ENCODE assay signal across 13 cellular contexts in the genomic region with DNA sequence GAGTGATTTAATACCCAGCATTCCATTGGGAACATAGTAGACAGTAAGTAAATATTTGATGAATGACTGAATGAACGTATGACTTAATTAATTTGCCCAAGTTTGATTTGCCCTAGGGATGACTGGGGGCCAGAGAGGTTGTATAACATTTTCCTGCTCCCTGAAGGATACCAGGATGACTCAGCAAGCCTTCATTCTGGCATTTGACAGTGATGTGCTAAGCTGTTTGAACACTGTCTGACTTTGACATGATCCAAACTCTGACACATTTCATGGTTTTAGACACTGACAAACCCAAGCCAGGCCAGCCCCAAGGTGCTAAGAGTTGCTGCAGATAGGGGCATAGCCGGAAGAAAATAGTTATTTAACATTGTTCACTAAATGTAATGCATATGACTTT. TPM values are rescaled to one million over a fixed set of nuclear protein-coding genes. Genes with fewer than 3 reads are reported as not detected.
DNase-seq lines count a peak whose midpoint lies in the region; ATAC-seq and TF ChIP-seq lines count a peak whose summit lies in the region.
"Had no signal": no experiment of that assay in that cellular context is flagged by ENCODE, and none has a peak within 500 bp of the region (broad histone marks: within the 10 kb centered on the region; RNA-seq: fewer than 3 reads in every experiment).

No MANE protein-coding gene starts in this region.

- ATAC-seq in HG03175 (IDR thresholded peaks at IDR 0.05; ENCODE audit: unreplicated experiment) (no peak), HG02642 (IDR thresholded peaks at IDR 0.05; ENCODE audit: poor library complexity, unreplicated experiment) (no peak), T-helper 17 cell (no peak)
- ATAC-seq: activated T-cell treated with anti-CD3 and anti-CD28 coated beads, Interleukin-2, amount 50 U/mL, for 4 hours had no signal

- H3K27me3 Mint-ChIP-seq in activated T-helper 1 cell treated with anti-CD3 and anti-CD28 coated beads, Interleukin-12 subunit alpha, Interleukin-12 subunit beta, Interleukin-2, Interleukin-4 antibody, amounts not matched to agents 30 ng/mL and 10 ng/mL and 1 ng/mL, durations not matched to agents 14 hours and 24 hours and 36 hours (ENCODE audit: insufficient read depth), result no peaks in the 10 kb centered on the region
- no peaks in the 10 kb centered on the region for H3K27me3 Mint-ChIP-seq in T-helper 17 cell

- no peak for TF ChIP-seq CTCF in AG10803 (conservative IDR thresholded peaks at IDR 0.05; ENCODE audit: low read length)

- peak; percentile 21 for DNase-seq in AG10803 (ENCODE audit: low read depth)
- DNase-seq in HPDE6-E6E7 (ENCODE audit: extremely low spot score), result peak; percentile 37
- DNase-seq in astrocyte of the hippocampus (ENCODE audit: low read depth, low spot score), result peak; percentile 42
- peak; percentile 86 for DNase-seq in kidney tubule cell (ENCODE audit: low spot score)
- no peak for DNase-seq in activated T-helper 1 cell treated with anti-CD3 and anti-CD28 coated beads, Interleukin-12 subunit alpha, Interleukin-12 subunit beta, Interleukin-2, Interleukin-4 antibody, amounts not matched to agents 30 ng/mL and 10 ng/mL and 1 ng/mL, durations not matched to agents 14 hours and 24 hours and 36 hours (ENCODE audit: low spot score)
- DNase-seq in T-helper 17 cell, result no peak
- DNase-seq: activated T-cell treated with anti-CD3 and anti-CD28 coated beads, Interleukin-2, amount 50 U/mL, for 4 hours; anterior cingulate cortex; DMS79; dorsolateral prefrontal cortex; NCI-H748 treated with DMSO at 0.1 percent for 48 hours had no signal

- peaks cover 10% of the 10 kb centered on the region for H3K4me1 Mint-ChIP-seq in activated T-helper 1 cell treated with anti-CD3 and anti-CD28 coated beads, Interleukin-12 subunit alpha, Interleukin-12 subunit beta, Interleukin-2, Interleukin-4 antibody, amounts not matched to agents 30 ng/mL and 10 ng/mL and 1 ng/mL, durations not matched to agents 14 hours and 24 hours and 36 hours (ENCODE audit: low read depth)
- H3K4me1 Mint-ChIP-seq in T-helper 17 cell, result peaks cover 6% of the 10 kb centered on the region

- no peak overlapping the region for H3K4me3 Mint-ChIP-seq in activated T-helper 1 cell treated with anti-CD3 and anti-CD28 coated beads, Interleukin-12 subunit alpha, Interleukin-12 subunit beta, Interleukin-2, Interleukin-4 antibody, amounts not matched to agents 30 ng/mL and 10 ng/mL and 1 ng/mL, durations not matched to agents 14 hours and 24 hours and 36 hours
- no peak overlapping the region for H3K4me3 Mint-ChIP-seq in T-helper 17 cell
- H3K4me3 Mint-ChIP-seq: activated T-cell treated with anti-CD3 and anti-CD28 coated beads, Interleukin-2, amount 50 U/mL, for 4 hours had no signal

- no peak overlapping the region for H3K27ac Mint-ChIP-seq in activated T-helper 1 cell treated with anti-CD3 and anti-CD28 coated beads, Interleukin-12 subunit alpha, Interleukin-12 subunit beta, Interleukin-2, Interleukin-4 antibody, amounts not matched to agents 30 ng/mL and 10 ng/mL and 1 ng/mL, durations not matched to agents 14 hours and 24 hours and 36 hours
- H3K27ac Mint-ChIP-seq in T-helper 17 cell, result no peak overlapping the region

- H3K9me3 Mint-ChIP-seq in activated T-helper 1 cell treated with anti-CD3 and anti-CD28 coated beads, Interleukin-12 subunit alpha, Interleukin-12 subunit beta, Interleukin-2, Interleukin-4 antibody, amounts not matched to agents 30 ng/mL and 10 ng/mL and 1 ng/mL, durations not matched to agents 14 hours and 24 hours and 36 hours, result no peaks in the 10 kb centered on the region
- H3K9me3 Mint-ChIP-seq: activated T-cell treated with anti-CD3 and anti-CD28 coated beads, Interleukin-2, amount 50 U/mL, for 4 hours had no signal

- no peak overlapping the region for H3K4me3 ChIP-seq in AG10803 (ENCODE audit: low read length)
- H3K4me3 ChIP-seq: dorsolateral prefrontal cortex had no signal

- intact Hi-C loops in activated T-helper 1 cell treated with anti-CD3 and anti-CD28 coated beads, Interleukin-12 subunit alpha, Interleukin-12 subunit beta, Interleukin-2, Interleukin-4 antibody, amounts not matched to agents 30 ng/mL and 10 ng/mL and 1 ng/mL, durations not matched to agents 14 hours and 24 hours and 36 hours (cut with micrococcal nuclease), result no loop called here

- H3K9me3 ChIP-seq in T-helper 17 cell (ENCODE audit: control insufficient read depth, low read length, poor library complexity, severe bottlenecking), result no peaks in the 10 kb centered on the region

- no peaks in the 10 kb centered on the region for H3K36me3 Mint-ChIP-seq in activated T-helper 1 cell treated with anti-CD3 and anti-CD28 coated beads, Interleukin-12 subunit alpha, Interleukin-12 subunit beta, Interleukin-2, Interleukin-4 antibody, amounts not matched to agents 30 ng/mL and 10 ng/mL and 1 ng/mL, durations not matched to agents 14 hours and 24 hours and 36 hours (ENCODE audit: low read depth)
- H3K36me3 Mint-ChIP-seq in T-helper 17 cell (ENCODE audit: low read depth), result no peaks in the 10 kb centered on the region

RNA-seq across cellular contexts. Expression of gene KLF12, which starts 53.4 kb away (rescaled TPM):
- total RNA-seq in activated T-helper 1 cell treated with anti-CD3 and anti-CD28 coated beads, Interleukin-12 subunit alpha, Interleukin-12 subunit beta, Interleukin-2, Interleukin-4 antibody, amounts not matched to agents 30 ng/mL and 10 ng/mL and 1 ng/mL, durations not matched to agents 14 hours and 24 hours and 36 hours, result 18.6 and 19.9 TPM in 2 replicates
- 10 to 100 TPM; 88.9 to 97.6 TPM for total RNA-seq in T-helper 17 cell

Comparison
In these comparisons a context has a peak if more than half of its experiments do, and no peak if none do; other contexts are left out.
1. DNase-seq: peak in AG10803 (single experiment), HPDE6-E6E7 (single experiment), astrocyte of the hippocampus (single experiment) and kidney tubule cell (single experiment); none in activated T-helper 1 cell treated with anti-CD3 and anti-CD28 coated beads, Interleukin-12 subunit alpha, Interleukin-12 subunit beta, Interleukin-2, Interleukin-4 antibody, amounts not matched to agents 30 ng/mL and 10 ng/mL and 1 ng/mL, durations not matched to agents 14 hours and 24 hours and 36 hours (single experiment) and T-helper 17 cell (0 of 3).